In genomic region chr13:27012482-27013197, GRCh38 we compare ENCODE assay signal across 13 cellular contexts.
DNase-seq lines count a peak whose midpoint lies in the region; ATAC-seq, FAIRE-seq and TF ChIP-seq lines count a peak whose summit lies in the region.
"Had no signal": no experiment of that assay in that cellular context is flagged by ENCODE, and none has a peak within 500 bp of the region (broad histone marks: within the 10 kb centered on the region; RNA-seq: fewer than 3 reads in every experiment).

No MANE protein-coding gene starts in this region.

- DNase-seq in GM04504 (ENCODE audit: low read depth) (peak; percentile 67), NOMO-1 treated with DMSO at 0.1 percent for 48 hours (lab: John Stamatoyannopoulos, UW; ENCODE audit: unreplicated experiment) (peak; percentile 51), retinal pigment epithelial cell (ENCODE audit: low read depth) (peak; percentile 66), sciatic nerve (ENCODE audit: low spot score) (no peak), pancreas (no peak)
- DNase-seq: GDM1, heart right ventricle, NCI-H1048, spleen, T-helper 17 cell had no signal

- no peak overlapping the region for H3K27ac ChIP-seq in pancreas
- H3K27ac ChIP-seq: heart right ventricle, spleen had no signal

- H3K4me1 ChIP-seq in pancreas = no peaks in the 10 kb centered on the region
- H3K4me1 ChIP-seq: heart right ventricle, spleen had no signal

- no peaks in the 10 kb centered on the region for H3K36me3 ChIP-seq in pancreas
- H3K36me3 ChIP-seq: heart right ventricle, spleen had no signal

- H3K9me3 ChIP-seq in pancreas = no peaks in the 10 kb centered on the region
- H3K9me3 ChIP-seq: heart right ventricle, spleen had no signal

- FAIRE-seq in pancreas (lab: Jason Lieb, UNC) = no peak

- intact Hi-C loops in sciatic nerve (cut with DNase I) = no loop called here
- intact Hi-C loops in pancreas (cut with DNase I) = no loop called here

- TF ChIP-seq CTCF in retinal pigment epithelial cell (conservative IDR thresholded peaks at IDR 0.05; ENCODE audit: low read depth, low read length) (no peak), pancreas (IDR thresholded peaks at IDR 0.05) (no peak)

- H3K4me3 ChIP-seq in retinal pigment epithelial cell (ENCODE audit: low read length) (no peak overlapping the region), pancreas (no peak overlapping the region)
- H3K4me3 ChIP-seq: GM23338, heart right ventricle, spleen had no signal

- ATAC-seq in esophagus mucosa (peak; percentile 64), sciatic nerve (no peak), pancreas (no peak), HG02623 (IDR thresholded peaks at IDR 0.05; ENCODE audit: unreplicated experiment) (no peak)
- ATAC-seq: GM23338, heart right ventricle, T-helper 17 cell had no signal

- 86 to 90% methylated on average over 7 of the region's 7 CpGs for WGBS in pancreas, 2 donors

- H3K27me3 ChIP-seq in pancreas = no peaks in the 10 kb centered on the region

Comparison
In these comparisons a context has a peak if more than half of its experiments do, and no peak if none do; other contexts are left out.
1. DNase-seq: peak in GM04504 (single experiment), NOMO-1 treated with DMSO at 0.1 percent for 48 hours (single experiment) and retinal pigment epithelial cell (single experiment); none in sciatic nerve (single experiment) and pancreas (0 of 6).